7 cellular contexts compared by ENCODE assay signal in genomic region chr1:222617367-222617951, GRCh38.
DNase-seq lines count a peak whose midpoint lies in the region; ATAC-seq lines count a peak whose summit lies in the region.

No MANE protein-coding gene starts in this region.

- DNase-seq in NCI-H2029 (lab: John Stamatoyannopoulos, UW) (peak; percentile 86), T-helper 9 cell (peak; percentile 92), astrocyte of the hippocampus (ENCODE audit: low read depth, low spot score) (peak; percentile 98), hypothalamus (lab: John Stamatoyannopoulos, UW) (peak in 50 of 51 donors; percentile 46 to 96 (median 88)), retina (peak; percentile 86)

- ATAC-seq in GM18511 (IDR thresholded peaks at IDR 0.05; ENCODE audit: unreplicated experiment) (peak; percentile 76), HG03025 (IDR thresholded peaks at IDR 0.05; ENCODE audit: low FRiP score, unreplicated experiment) (peak; percentile 84)

Comparison
In these comparisons a context has a peak if more than half of its experiments do, and no peak if none do; other contexts are left out.
1. Peak in every context shown above with its lines: DNase-seq and ATAC-seq.